1 cellular context compared by ENCODE assay signal in genomic region chr9:91425270-91425669, GRCh38.
TF ChIP-seq lines count a peak whose summit lies in the region.

No MANE protein-coding gene starts in this region.

TF ChIP-seq in IMR-90, 13 proteins besides CTCF, POLR2A, EP300 and RAD21 (continued from another document):
- TF ChIP-seq RCOR1 (IDR thresholded peaks at IDR 0.05; ENCODE audit: insufficient replicate concordance, low read length) (no peak), ELK1 (IDR thresholded peaks at IDR 0.05; ENCODE audit: borderline replicate concordance, low read depth, low read length) (no peak), SMC3 (IDR thresholded peaks at IDR 0.05; ENCODE audit: low read depth, low read length) (no peak), NFE2L2 (IDR thresholded peaks at IDR 0.05; ENCODE audit: low read depth, low read length) (no peak), CHD1 (IDR thresholded peaks at IDR 0.05; ENCODE audit: low read depth, low read length) (no peak), RFX5 (IDR thresholded peaks at IDR 0.05; ENCODE audit: low read depth, low read length) (no peak), CEBPB (IDR thresholded peaks at IDR 0.05; ENCODE audit: low read depth, low read length) (no peak), USF2 (IDR thresholded peaks at IDR 0.05; ENCODE audit: low read depth, low read length) (no peak), MAFK (IDR thresholded peaks at IDR 0.05; ENCODE audit: low read depth, low read length) (no peak), BHLHE40 (IDR thresholded peaks at IDR 0.05; ENCODE audit: low read depth, low read length) (no peak), FOS (IDR thresholded peaks at IDR 0.05; ENCODE audit: low read depth, low read length) (no peak)
